30 cellular contexts compared by ENCODE assay signal in genomic region chr11:2832718-2833020, GRCh38.
"Had no signal": no experiment of that assay in that cellular context is flagged by ENCODE, and none has a peak within 500 bp of the region (broad histone marks: within the 10 kb centered on the region; RNA-seq: fewer than 3 reads in every experiment).

No MANE protein-coding gene starts in this region.

- H3K9me3 ChIP-seq: body of pancreas had no signal

- H3K27me3 ChIP-seq: body of pancreas, brain microvascular endothelial cell, breast epithelium had no signal

- H3K36me3 ChIP-seq: brain microvascular endothelial cell, breast epithelium, WERI-Rb-1 had no signal

- FAIRE-seq: astrocyte had no signal

- ATAC-seq: activated CD4-positive, alpha-beta T cell treated with anti-CD3 and anti-CD28 coated beads for 36 hours; activated CD4-positive, CD25-positive, alpha-beta regulatory T cell treated with anti-CD3 and anti-CD28 coated beads, Interleukin-2, amount 50 U/mL, for 24 hours; activated CD8-positive, alpha-beta memory T cell treated with anti-CD3 and anti-CD28 coated beads, Interleukin-2, amount 10 ng/mL, durations not matched to agents 7 days and 5 days; activated CD8-positive, alpha-beta T cell treated with anti-CD3 and anti-CD28 coated beads, Interleukin-2, amount 10 ng/mL, durations not matched to agents 7 days and 5 days; activated naive CD8-positive, alpha-beta T cell treated with anti-CD3 and anti-CD28 coated beads, Interleukin-2, amount 50 U/mL, for 24 hours; body of pancreas; WTC11 had no signal

- H3K27ac ChIP-seq: body of pancreas, brain microvascular endothelial cell, breast epithelium, WERI-Rb-1 had no signal

- H3K4me3 ChIP-seq: body of pancreas, breast epithelium had no signal

- DNase-seq: activated CD4-positive, alpha-beta memory T cell treated with anti-CD3 and anti-CD28 coated beads, Interleukin-2, amount 10 ng/mL, durations not matched to agents 7 days and 5 days; activated CD4-positive, alpha-beta T cell treated with anti-CD3 and anti-CD28 coated beads for 1 hour; activated CD4-positive, alpha-beta T cell treated with anti-CD3 and anti-CD28 coated beads for 36 hours; activated CD4-positive, alpha-beta T cell treated with anti-CD3 and anti-CD28 coated beads for 48 hours; activated CD4-positive, alpha-beta T cell treated with anti-CD3 and anti-CD28 coated beads, Interleukin-2, amount 10 ng/mL, durations not matched to agents 7 days and 5 days; activated CD4-positive, alpha-beta T cell treated with anti-CD3 and anti-CD28 coated beads, Interleukin-2, amount 50 U/mL, for 48 hours; activated CD4-positive, CD25-positive, alpha-beta regulatory T cell; activated CD8-positive, alpha-beta memory T cell treated with anti-CD3 and anti-CD28 coated beads for 24 hours; activated CD8-positive, alpha-beta memory T cell treated with anti-CD3 and anti-CD28 coated beads, Interleukin-2, amount 10 ng/mL, durations not matched to agents 7 days and 5 days; activated CD8-positive, alpha-beta memory T cell treated with anti-CD3 and anti-CD28 coated beads, Interleukin-2, amount 50 U/mL, for 48 hours; activated CD8-positive, alpha-beta T cell treated with anti-CD3 and anti-CD28 coated beads, Interleukin-2, amount 10 ng/mL, durations not matched to agents 7 days and 5 days; activated effector memory CD4-positive, alpha-beta T cell treated with Interleukin-2 at 50 U/mL for 16 hours; activated gamma-delta T cell; activated naive CD4-positive, alpha-beta T cell treated with anti-CD3 and anti-CD28 coated beads, Interleukin-2, amount 10 ng/mL, durations not matched to agents 7 days and 5 days; activated naive CD4-positive, alpha-beta T cell treated with Interleukin-2 at 50 U/mL for 16 hours; activated naive CD8-positive, alpha-beta T cell treated with anti-CD3 and anti-CD28 coated beads, Interleukin-2, amount 10 ng/mL, durations not matched to agents 7 days and 5 days; activated naive CD8-positive, alpha-beta T cell treated with anti-CD3 and anti-CD28 coated beads, Interleukin-2, amount 50 U/mL, for 24 hours; activated T-cell treated with anti-CD3 and anti-CD28 coated beads, Interleukin-2, amount 50 U/mL, for 24 hours; activated T-cell treated with anti-CD3 and anti-CD28 coated beads, Interleukin-2, amount 50 U/mL, for 48 hours; body of pancreas; brain microvascular endothelial cell; central memory CD4-positive, alpha-beta T cell; T-helper 1 cell; T-helper 2 cell; T-helper 9 cell; WERI-Rb-1 had no signal
